16 cellular contexts compared by ENCODE assay signal in genomic region chr11:7591992-7592391, GRCh38.
DNase-seq lines count a peak whose midpoint lies in the region; ATAC-seq and TF ChIP-seq lines count a peak whose summit lies in the region.
"Had no signal": no experiment of that assay in that cellular context is flagged by ENCODE, and none has a peak within 500 bp of the region (broad histone marks: within the 10 kb centered on the region; RNA-seq: fewer than 3 reads in every experiment).

No MANE protein-coding gene starts in this region.

- H3K9me3 Mint-ChIP-seq in CD14-positive monocyte (no peaks in the 10 kb centered on the region), memory B cell (no peaks in the 10 kb centered on the region)
- H3K9me3 Mint-ChIP-seq in activated T-cell treated with anti-CD3 and anti-CD28 coated beads, Interleukin-2, amount 50 U/mL, for 72 hours: no peaks in the 10 kb centered on the region

- H3K27me3 Mint-ChIP-seq in CD14-positive monocyte (ENCODE audit: low read depth in 3 of 3): peaks cover 0 to 4% (median 0%) of the 10 kb centered on the region in 3 donors
- no peaks in the 10 kb centered on the region for H3K27me3 Mint-ChIP-seq in memory B cell
- no peaks in the 10 kb centered on the region for H3K27me3 Mint-ChIP-seq in activated T-cell treated with anti-CD3 and anti-CD28 coated beads, Interleukin-2, amount 50 U/mL, for 72 hours (ENCODE audit: low read depth)
- H3K27me3 Mint-ChIP-seq: progenitor cell of endocrine pancreas had no signal

- peak; percentile 46 for ATAC-seq in GM19043 (IDR thresholded peaks at IDR 0.05; ENCODE audit: low read depth, unreplicated experiment)
- ATAC-seq in memory B cell (ENCODE audit: low read depth): peak; percentile 92
- no peak for ATAC-seq in GM18519 (IDR thresholded peaks at IDR 0.05; ENCODE audit: low FRiP score, unreplicated experiment)
- no peak for ATAC-seq in activated T-cell treated with anti-CD3 and anti-CD28 coated beads, Interleukin-2, amount 50 U/mL, for 72 hours (replicated peaks in 1 of 2)

- intact Hi-C loops in CD14-positive monocyte (cut with micrococcal nuclease): loop anchor here (5.0 to 10.0 kb wide), 3 partner anchors 70 to 393 kb away; partner anchors contain the start of genes EIF3F (in 1 of the 2) and PPFIBP2 (in 1 of the 2)

- no peak for TF ChIP-seq CTCF in CD14-positive monocyte (IDR thresholded peaks at IDR 0.05)

- H3K4me3 Mint-ChIP-seq in CD14-positive monocyte: peak overlapping the region in 1 of 2 donors; percentile 85
- peak overlapping the region; percentile 22 for H3K4me3 Mint-ChIP-seq in memory B cell
- no peak overlapping the region for H3K4me3 Mint-ChIP-seq in activated T-cell treated with anti-CD3 and anti-CD28 coated beads, Interleukin-2, amount 50 U/mL, for 72 hours

- H3K27ac Mint-ChIP-seq in CD14-positive monocyte (peak overlapping the region; percentile 92 to 98 (median 96)), memory B cell (peak overlapping the region; percentile 70)
- H3K27ac Mint-ChIP-seq in activated T-cell treated with anti-CD3 and anti-CD28 coated beads, Interleukin-2, amount 50 U/mL, for 72 hours: no peak overlapping the region
- H3K27ac Mint-ChIP-seq: progenitor cell of endocrine pancreas had no signal

- DNase-seq in CD14-positive monocyte (ENCODE audit: low spot score) (peak; percentile 71), NOMO-1 (lab: John Stamatoyannopoulos, UW; ENCODE audit: unreplicated experiment in 2 of 2) (peak; percentile 52 to 54), memory B cell (ENCODE audit: low spot score in 2 of 2) (peak in 1 of 2 donors; percentile 17), foreskin melanocyte (no peak), T-helper 9 cell (no peak)
- no peak for DNase-seq in activated T-cell treated with anti-CD3 and anti-CD28 coated beads, Interleukin-2, amount 50 U/mL, for 72 hours
- DNase-seq: activated gamma-delta T cell; central memory CD4-positive, alpha-beta T cell; DMS153; kidney; NCI-H2029 treated with DMSO at 0.1 percent for 48 hours; NCI-H82; stimulated activated CD4-positive, alpha-beta T cell treated with anti-CD3 and anti-CD28 coated beads, Interleukin-15, amount 100 ng/mL, for 24 hours had no signal

- H3K36me3 Mint-ChIP-seq in CD14-positive monocyte (peaks cover 25 to 27% of the 10 kb centered on the region in 2 donors), memory B cell (peaks cover 21% of the 10 kb centered on the region)
- H3K36me3 Mint-ChIP-seq in activated T-cell treated with anti-CD3 and anti-CD28 coated beads, Interleukin-2, amount 50 U/mL, for 72 hours (ENCODE audit: insufficient read depth in 2 of 2): no peaks in the 10 kb centered on the region

- H3K4me1 Mint-ChIP-seq in CD14-positive monocyte (peaks cover 72% of the 10 kb centered on the region), memory B cell (peaks cover 23% of the 10 kb centered on the region)
- H3K4me1 Mint-ChIP-seq in activated T-cell treated with anti-CD3 and anti-CD28 coated beads, Interleukin-2, amount 50 U/mL, for 72 hours (ENCODE audit: low read depth): peaks cover 17% of the 10 kb centered on the region

Comparison
In these comparisons a context has a peak if more than half of its experiments do, and no peak if none do; other contexts are left out.
1. DNase-seq: peak in CD14-positive monocyte (single experiment) and NOMO-1 (2 of 2); none in foreskin melanocyte (single experiment), T-helper 9 cell (single experiment) and activated T-cell treated with anti-CD3 and anti-CD28 coated beads, Interleukin-2, amount 50 U/mL, for 72 hours (0 of 2).
2. ATAC-seq: peak in GM19043 (single experiment) and memory B cell (single experiment); none in GM18519 (single experiment) and activated T-cell treated with anti-CD3 and anti-CD28 coated beads, Interleukin-2, amount 50 U/mL, for 72 hours (0 of 2).